ENCODE assay signal across 1 cellular context in the genomic region with DNA sequence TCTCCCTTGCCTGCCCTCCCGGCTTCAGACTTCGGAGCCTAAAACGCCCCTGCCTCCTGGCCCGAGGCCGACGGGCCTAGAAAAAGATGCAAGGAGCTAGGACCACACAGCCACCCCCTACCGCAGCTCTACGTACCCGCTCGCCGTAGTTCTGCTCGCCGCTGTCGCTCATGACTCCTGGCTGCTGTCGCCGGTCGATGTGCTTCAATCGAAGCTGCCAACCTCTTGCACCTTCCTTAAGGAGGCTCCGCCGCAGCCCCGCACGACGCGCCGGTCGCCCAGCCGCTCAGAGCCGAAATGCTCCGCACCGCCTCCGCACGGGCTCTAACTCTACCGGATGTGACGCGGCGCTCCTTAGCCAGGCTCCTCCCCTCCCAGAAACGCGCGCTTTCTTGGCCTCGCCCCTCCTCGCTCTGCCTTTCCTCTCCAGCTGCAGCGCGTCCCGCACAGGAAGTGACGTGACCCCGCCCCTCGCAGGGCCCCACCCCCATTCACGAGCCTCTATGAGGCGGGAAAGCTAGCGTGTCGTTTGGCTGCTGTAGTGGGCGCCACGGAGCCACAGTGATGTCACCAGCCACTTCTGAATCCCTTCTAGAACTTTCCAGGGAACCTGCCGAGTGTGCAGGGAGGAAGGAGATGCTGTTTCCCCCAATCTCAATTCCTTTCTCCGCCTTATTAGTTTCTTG.
TF ChIP-seq lines count a peak whose summit lies in the region.

Gene TRA2B, minus strand, starts transcription at position 326 of the 686 bp plus-strand sequence. Its CDS starts 154 bp downstream, at position 172.

TF ChIP-seq in K562, 482 proteins besides CTCF, POLR2A, EP300 and RAD21 (continued from another document and continues in another):
- TF ChIP-seq, protein P1, sequence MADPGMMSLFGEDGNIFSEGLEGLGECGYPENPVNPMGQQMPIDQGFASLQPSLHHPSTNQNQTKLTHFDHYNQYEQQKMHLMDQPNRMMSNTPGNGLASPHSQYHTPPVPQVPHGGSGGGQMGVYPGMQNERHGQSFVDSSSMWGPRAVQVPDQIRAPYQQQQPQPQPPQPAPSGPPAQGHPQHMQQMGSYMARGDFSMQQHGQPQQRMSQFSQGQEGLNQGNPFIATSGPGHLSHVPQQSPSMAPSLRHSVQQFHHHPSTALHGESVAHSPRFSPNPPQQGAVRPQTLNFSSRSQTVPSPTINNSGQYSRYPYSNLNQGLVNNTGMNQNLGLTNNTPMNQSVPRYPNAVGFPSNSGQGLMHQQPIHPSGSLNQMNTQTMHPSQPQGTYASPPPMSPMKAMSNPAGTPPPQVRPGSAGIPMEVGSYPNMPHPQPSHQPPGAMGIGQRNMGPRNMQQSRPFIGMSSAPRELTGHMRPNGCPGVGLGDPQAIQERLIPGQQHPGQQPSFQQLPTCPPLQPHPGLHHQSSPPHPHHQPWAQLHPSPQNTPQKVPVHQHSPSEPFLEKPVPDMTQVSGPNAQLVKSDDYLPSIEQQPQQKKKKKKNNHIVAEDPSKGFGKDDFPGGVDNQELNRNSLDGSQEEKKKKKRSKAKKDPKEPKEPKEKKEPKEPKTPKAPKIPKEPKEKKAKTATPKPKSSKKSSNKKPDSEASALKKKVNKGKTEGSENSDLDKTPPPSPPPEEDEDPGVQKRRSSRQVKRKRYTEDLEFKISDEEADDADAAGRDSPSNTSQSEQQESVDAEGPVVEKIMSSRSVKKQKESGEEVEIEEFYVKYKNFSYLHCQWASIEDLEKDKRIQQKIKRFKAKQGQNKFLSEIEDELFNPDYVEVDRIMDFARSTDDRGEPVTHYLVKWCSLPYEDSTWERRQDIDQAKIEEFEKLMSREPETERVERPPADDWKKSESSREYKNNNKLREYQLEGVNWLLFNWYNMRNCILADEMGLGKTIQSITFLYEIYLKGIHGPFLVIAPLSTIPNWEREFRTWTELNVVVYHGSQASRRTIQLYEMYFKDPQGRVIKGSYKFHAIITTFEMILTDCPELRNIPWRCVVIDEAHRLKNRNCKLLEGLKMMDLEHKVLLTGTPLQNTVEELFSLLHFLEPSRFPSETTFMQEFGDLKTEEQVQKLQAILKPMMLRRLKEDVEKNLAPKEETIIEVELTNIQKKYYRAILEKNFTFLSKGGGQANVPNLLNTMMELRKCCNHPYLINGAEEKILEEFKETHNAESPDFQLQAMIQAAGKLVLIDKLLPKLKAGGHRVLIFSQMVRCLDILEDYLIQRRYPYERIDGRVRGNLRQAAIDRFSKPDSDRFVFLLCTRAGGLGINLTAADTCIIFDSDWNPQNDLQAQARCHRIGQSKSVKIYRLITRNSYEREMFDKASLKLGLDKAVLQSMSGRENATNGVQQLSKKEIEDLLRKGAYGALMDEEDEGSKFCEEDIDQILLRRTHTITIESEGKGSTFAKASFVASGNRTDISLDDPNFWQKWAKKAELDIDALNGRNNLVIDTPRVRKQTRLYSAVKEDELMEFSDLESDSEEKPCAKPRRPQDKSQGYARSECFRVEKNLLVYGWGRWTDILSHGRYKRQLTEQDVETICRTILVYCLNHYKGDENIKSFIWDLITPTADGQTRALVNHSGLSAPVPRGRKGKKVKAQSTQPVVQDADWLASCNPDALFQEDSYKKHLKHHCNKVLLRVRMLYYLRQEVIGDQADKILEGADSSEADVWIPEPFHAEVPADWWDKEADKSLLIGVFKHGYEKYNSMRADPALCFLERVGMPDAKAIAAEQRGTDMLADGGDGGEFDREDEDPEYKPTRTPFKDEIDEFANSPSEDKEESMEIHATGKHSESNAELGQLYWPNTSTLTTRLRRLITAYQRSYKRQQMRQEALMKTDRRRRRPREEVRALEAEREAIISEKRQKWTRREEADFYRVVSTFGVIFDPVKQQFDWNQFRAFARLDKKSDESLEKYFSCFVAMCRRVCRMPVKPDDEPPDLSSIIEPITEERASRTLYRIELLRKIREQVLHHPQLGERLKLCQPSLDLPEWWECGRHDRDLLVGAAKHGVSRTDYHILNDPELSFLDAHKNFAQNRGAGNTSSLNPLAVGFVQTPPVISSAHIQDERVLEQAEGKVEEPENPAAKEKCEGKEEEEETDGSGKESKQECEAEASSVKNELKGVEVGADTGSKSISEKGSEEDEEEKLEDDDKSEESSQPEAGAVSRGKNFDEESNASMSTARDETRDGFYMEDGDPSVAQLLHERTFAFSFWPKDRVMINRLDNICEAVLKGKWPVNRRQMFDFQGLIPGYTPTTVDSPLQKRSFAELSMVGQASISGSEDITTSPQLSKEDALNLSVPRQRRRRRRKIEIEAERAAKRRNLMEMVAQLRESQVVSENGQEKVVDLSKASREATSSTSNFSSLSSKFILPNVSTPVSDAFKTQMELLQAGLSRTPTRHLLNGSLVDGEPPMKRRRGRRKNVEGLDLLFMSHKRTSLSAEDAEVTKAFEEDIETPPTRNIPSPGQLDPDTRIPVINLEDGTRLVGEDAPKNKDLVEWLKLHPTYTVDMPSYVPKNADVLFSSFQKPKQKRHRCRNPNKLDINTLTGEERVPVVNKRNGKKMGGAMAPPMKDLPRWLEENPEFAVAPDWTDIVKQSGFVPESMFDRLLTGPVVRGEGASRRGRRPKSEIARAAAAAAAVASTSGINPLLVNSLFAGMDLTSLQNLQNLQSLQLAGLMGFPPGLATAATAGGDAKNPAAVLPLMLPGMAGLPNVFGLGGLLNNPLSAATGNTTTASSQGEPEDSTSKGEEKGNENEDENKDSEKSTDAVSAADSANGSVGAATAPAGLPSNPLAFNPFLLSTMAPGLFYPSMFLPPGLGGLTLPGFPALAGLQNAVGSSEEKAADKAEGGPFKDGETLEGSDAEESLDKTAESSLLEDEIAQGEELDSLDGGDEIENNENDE (IDR thresholded peaks at IDR 0.05; ENCODE audit: low read depth, low read length): no peak
- no peak for TF ChIP-seq ZNF707 (CRISPR knock-in tag; conservative IDR thresholded peaks at IDR 0.05)
- TF ChIP-seq SUPT5H (IDR thresholded peaks at IDR 0.05): peak; percentile 100
- no peak for TF ChIP-seq XRCC4 (IDR thresholded peaks at IDR 0.05; ENCODE audit: extremely low read depth, insufficient read depth, insufficient read length)
- TF ChIP-seq DMBX1 (CRISPR knock-in tag; IDR thresholded peaks at IDR 0.05; ENCODE audit: borderline replicate concordance): no peak
- TF ChIP-seq ATF1 (CRISPR knock-in tag; IDR thresholded peaks at IDR 0.05): peak; percentile 47; the same call in 1 of the 2 replicates
- peak; percentile 95 for TF ChIP-seq ATF1 (tag; IDR thresholded peaks at IDR 0.05)
- TF ChIP-seq, protein P2, sequence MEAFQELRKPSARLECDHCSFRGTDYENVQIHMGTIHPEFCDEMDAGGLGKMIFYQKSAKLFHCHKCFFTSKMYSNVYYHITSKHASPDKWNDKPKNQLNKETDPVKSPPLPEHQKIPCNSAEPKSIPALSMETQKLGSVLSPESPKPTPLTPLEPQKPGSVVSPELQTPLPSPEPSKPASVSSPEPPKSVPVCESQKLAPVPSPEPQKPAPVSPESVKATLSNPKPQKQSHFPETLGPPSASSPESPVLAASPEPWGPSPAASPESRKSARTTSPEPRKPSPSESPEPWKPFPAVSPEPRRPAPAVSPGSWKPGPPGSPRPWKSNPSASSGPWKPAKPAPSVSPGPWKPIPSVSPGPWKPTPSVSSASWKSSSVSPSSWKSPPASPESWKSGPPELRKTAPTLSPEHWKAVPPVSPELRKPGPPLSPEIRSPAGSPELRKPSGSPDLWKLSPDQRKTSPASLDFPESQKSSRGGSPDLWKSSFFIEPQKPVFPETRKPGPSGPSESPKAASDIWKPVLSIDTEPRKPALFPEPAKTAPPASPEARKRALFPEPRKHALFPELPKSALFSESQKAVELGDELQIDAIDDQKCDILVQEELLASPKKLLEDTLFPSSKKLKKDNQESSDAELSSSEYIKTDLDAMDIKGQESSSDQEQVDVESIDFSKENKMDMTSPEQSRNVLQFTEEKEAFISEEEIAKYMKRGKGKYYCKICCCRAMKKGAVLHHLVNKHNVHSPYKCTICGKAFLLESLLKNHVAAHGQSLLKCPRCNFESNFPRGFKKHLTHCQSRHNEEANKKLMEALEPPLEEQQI (IDR thresholded peaks at IDR 0.05): peak; percentile 57; the same call in 1 of the 2 replicates
- TF ChIP-seq, protein P3, sequence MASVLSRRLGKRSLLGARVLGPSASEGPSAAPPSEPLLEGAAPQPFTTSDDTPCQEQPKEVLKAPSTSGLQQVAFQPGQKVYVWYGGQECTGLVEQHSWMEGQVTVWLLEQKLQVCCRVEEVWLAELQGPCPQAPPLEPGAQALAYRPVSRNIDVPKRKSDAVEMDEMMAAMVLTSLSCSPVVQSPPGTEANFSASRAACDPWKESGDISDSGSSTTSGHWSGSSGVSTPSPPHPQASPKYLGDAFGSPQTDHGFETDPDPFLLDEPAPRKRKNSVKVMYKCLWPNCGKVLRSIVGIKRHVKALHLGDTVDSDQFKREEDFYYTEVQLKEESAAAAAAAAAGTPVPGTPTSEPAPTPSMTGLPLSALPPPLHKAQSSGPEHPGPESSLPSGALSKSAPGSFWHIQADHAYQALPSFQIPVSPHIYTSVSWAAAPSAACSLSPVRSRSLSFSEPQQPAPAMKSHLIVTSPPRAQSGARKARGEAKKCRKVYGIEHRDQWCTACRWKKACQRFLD (CRISPR knock-in tag; IDR thresholded peaks at IDR 0.05): no peak
- no peak for TF ChIP-seq PHF20 (IDR thresholded peaks at IDR 0.05; ENCODE audit: partially characterized antibody)
- TF ChIP-seq NCOA2 (IDR thresholded peaks at IDR 0.05; ENCODE audit: partially characterized antibody in 2 of 2): no peak
- TF ChIP-seq ZNF77 (CRISPR knock-in tag; IDR thresholded peaks at IDR 0.05): no peak
- peak; percentile 96 for TF ChIP-seq L3MBTL2 (IDR thresholded peaks at IDR 0.05)
- no peak for TF ChIP-seq ZSCAN29 (IDR thresholded peaks at IDR 0.05)
- TF ChIP-seq RBM39 (optimal IDR thresholded peaks at IDR 0.05; ENCODE audit: low read depth, low read length): no peak
- 0 out of 2 replicates have a peak, but pooled peaks have one; percentile 17 for TF ChIP-seq ESRRA (IDR thresholded peaks at IDR 0.05; ENCODE audit: borderline replicate concordance, low read depth)
- TF ChIP-seq ERF (CRISPR knock-in tag; IDR thresholded peaks at IDR 0.05): peak; percentile 39; the same call in 1 of the 2 replicates
- TF ChIP-seq RBM22 (IDR thresholded peaks at IDR 0.05; ENCODE audit: low read depth, low read length, poor library complexity, severe bottlenecking): peak; percentile 91
- TF ChIP-seq FIP1L1 (IDR thresholded peaks at IDR 0.05; ENCODE audit: low read depth, low read length, poor library complexity, severe bottlenecking): peak; percentile 99
- no peak for TF ChIP-seq NCOA6 (IDR thresholded peaks at IDR 0.05)
- no peak for TF ChIP-seq USF2 (CRISPR knock-in tag; IDR thresholded peaks at IDR 0.05)
- no peak; the same call in 1 of the 2 replicates for TF ChIP-seq ZC3H4 (CRISPR knock-in tag; IDR thresholded peaks at IDR 0.05; ENCODE audit: borderline replicate concordance)
- no peak for TF ChIP-seq EZH2 (IDR thresholded peaks at IDR 0.05; ENCODE audit: borderline replicate concordance, low read depth, low read length)
- no peak for TF ChIP-seq SIN3B (IDR thresholded peaks at IDR 0.05; ENCODE audit: low read depth)
- no peak for TF ChIP-seq ARID3B (CRISPR knock-in tag; IDR thresholded peaks at IDR 0.05; ENCODE audit: borderline replicate concordance)
- no peak for TF ChIP-seq RAD51 (IDR thresholded peaks at IDR 0.05; ENCODE audit: borderline replicate concordance, low read depth)
- TF ChIP-seq BRF1 (IDR thresholded peaks at IDR 0.05; ENCODE audit: borderline replicate concordance, extremely low read depth, insufficient read length): no peak
- no peak for TF ChIP-seq PHTF2 (CRISPR knock-in tag; IDR thresholded peaks at IDR 0.05)
- peak; percentile 97 for TF ChIP-seq EGR1 (conservative IDR thresholded peaks at IDR 0.05)
- TF ChIP-seq NCOA1 (IDR thresholded peaks at IDR 0.05; ENCODE audit: low read depth): no peak
- TF ChIP-seq FOXM1 (IDR thresholded peaks at IDR 0.05; ENCODE audit: low read depth): peak; percentile 13; the same call in 1 of the 2 replicates
- TF ChIP-seq FOXM1 (CRISPR knock-in tag; IDR thresholded peaks at IDR 0.05; ENCODE audit: low read depth): peak; percentile 94
- TF ChIP-seq ZNF23 (CRISPR knock-in tag; IDR thresholded peaks at IDR 0.05): no peak
- TF ChIP-seq, protein P4, sequence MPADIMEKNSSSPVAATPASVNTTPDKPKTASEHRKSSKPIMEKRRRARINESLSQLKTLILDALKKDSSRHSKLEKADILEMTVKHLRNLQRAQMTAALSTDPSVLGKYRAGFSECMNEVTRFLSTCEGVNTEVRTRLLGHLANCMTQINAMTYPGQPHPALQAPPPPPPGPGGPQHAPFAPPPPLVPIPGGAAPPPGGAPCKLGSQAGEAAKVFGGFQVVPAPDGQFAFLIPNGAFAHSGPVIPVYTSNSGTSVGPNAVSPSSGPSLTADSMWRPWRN (IDR thresholded peaks at IDR 0.05; ENCODE audit: low read depth): no peak
- TF ChIP-seq PBX2 (CRISPR knock-in tag; IDR thresholded peaks at IDR 0.05; ENCODE audit: low read depth): peak; percentile 22; the same call in 1 of the 2 replicates
- TF ChIP-seq PBX2 (tag; conservative IDR thresholded peaks at IDR 0.05; ENCODE audit: low read depth): no peak
- no peak for TF ChIP-seq KAT2B (IDR thresholded peaks at IDR 0.05; ENCODE audit: low read depth, low read length)
